ENCODE assay signal across 1 cellular context in the genomic region with DNA sequence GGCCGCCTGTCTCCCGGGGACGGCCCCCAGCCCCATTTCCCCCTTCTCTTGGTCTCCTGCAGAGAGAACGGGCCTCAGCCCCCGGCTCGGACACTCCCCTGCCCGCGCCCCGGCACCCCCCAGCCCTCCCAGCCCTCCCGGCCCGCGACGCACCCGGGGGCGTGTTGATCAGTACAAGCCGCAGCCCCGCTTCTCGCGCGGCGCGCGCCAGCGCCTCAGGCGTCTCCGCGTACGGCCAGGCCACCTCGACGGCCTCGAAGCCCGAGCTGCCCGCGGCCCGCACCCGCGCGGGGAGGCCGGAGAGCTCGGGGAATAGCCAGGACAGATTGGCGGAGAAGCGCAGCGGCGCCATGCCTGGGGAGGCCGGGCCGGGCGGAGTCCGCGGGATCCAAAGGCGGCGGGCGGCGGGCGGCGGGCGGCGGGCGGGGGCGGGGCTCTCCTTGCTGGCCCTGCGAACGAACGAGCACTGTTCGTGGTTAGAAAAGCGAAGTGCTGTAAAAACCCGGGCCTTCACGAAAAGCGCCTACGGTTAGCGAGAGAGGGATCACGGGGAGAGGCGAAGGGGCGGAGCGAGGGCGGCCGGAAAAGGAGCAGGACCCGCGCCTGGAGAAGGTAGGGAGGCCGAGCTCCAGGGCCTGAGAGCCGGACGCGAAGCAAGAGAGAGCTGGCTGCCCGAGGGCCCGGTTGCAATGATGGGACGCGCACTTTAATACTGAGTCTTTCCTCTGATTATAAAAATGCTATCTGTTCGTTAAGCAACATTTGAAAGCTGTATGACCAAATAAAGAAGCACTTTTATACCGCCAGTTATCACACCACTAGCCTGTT.
TF ChIP-seq lines count a peak whose summit lies in the region.

A gene with protein sequence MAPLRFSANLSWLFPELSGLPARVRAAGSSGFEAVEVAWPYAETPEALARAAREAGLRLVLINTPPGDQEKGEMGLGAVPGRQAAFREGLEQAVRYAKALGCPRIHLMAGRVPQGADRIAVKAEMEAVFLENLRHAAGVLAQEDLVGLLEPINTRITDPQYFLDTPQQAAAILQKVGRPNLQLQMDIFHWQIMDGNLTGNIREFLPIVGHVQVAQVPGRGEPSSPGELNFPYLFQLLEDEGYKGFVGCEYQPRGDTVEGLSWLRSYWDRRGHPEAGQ (minus strand): TSS at position 490 of the 828 bp plus-strand sequence. CDS start 138 bp downstream, at position 352.

TF ChIP-seq in GM12878, 131 proteins besides CTCF, POLR2A, EP300 and RAD21 (continued from another document and continues in another):
- TF ChIP-seq, protein P1, sequence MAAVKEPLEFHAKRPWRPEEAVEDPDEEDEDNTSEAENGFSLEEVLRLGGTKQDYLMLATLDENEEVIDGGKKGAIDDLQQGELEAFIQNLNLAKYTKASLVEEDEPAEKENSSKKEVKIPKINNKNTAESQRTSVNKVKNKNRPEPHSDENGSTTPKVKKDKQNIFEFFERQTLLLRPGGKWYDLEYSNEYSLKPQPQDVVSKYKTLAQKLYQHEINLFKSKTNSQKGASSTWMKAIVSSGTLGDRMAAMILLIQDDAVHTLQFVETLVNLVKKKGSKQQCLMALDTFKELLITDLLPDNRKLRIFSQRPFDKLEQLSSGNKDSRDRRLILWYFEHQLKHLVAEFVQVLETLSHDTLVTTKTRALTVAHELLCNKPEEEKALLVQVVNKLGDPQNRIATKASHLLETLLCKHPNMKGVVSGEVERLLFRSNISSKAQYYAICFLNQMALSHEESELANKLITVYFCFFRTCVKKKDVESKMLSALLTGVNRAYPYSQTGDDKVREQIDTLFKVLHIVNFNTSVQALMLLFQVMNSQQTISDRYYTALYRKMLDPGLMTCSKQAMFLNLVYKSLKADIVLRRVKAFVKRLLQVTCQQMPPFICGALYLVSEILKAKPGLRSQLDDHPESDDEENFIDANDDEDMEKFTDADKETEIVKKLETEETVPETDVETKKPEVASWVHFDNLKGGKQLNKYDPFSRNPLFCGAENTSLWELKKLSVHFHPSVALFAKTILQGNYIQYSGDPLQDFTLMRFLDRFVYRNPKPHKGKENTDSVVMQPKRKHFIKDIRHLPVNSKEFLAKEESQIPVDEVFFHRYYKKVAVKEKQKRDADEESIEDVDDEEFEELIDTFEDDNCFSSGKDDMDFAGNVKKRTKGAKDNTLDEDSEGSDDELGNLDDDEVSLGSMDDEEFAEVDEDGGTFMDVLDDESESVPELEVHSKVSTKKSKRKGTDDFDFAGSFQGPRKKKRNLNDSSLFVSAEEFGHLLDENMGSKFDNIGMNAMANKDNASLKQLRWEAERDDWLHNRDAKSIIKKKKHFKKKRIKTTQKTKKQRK (IDR thresholded peaks at IDR 0.05; ENCODE audit: low read depth, low read length) = no peak
- TF ChIP-seq, protein P2, sequence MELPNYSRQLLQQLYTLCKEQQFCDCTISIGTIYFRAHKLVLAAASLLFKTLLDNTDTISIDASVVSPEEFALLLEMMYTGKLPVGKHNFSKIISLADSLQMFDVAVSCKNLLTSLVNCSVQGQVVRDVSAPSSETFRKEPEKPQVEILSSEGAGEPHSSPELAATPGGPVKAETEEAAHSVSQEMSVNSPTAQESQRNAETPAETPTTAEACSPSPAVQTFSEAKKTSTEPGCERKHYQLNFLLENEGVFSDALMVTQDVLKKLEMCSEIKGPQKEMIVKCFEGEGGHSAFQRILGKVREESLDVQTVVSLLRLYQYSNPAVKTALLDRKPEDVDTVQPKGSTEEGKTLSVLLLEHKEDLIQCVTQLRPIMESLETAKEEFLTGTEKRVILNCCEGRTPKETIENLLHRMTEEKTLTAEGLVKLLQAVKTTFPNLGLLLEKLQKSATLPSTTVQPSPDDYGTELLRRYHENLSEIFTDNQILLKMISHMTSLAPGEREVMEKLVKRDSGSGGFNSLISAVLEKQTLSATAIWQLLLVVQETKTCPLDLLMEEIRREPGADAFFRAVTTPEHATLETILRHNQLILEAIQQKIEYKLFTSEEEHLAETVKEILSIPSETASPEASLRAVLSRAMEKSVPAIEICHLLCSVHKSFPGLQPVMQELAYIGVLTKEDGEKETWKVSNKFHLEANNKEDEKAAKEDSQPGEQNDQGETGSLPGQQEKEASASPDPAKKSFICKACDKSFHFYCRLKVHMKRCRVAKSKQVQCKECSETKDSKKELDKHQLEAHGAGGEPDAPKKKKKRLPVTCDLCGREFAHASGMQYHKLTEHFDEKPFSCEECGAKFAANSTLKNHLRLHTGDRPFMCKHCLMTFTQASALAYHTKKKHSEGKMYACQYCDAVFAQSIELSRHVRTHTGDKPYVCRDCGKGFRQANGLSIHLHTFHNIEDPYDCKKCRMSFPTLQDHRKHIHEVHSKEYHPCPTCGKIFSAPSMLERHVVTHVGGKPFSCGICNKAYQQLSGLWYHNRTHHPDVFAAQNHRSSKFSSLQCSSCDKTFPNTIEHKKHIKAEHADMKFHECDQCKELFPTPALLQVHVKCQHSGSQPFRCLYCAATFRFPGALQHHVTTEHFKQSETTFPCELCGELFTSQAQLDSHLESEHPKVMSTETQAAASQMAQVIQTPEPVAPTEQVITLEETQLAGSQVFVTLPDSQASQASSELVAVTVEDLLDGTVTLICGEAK (IDR thresholded peaks at IDR 0.05; ENCODE audit: borderline replicate concordance) = no peak
- TF ChIP-seq STAT3 (IDR thresholded peaks at IDR 0.05; ENCODE audit: low read depth, low read length) (no peak), EGR1 (IDR thresholded peaks at IDR 0.05; ENCODE audit: borderline replicate concordance in 1 of 2, low read depth in 2 of 2, low read length in 2 of 2) (no peak), ZNF207 (IDR thresholded peaks at IDR 0.05; ENCODE audit: borderline replicate concordance) (no peak), ZNF274 (IDR thresholded peaks at IDR 0.05; ENCODE audit: insufficient read depth, insufficient read length) (no peak), CEBPB (IDR thresholded peaks at IDR 0.05; ENCODE audit: borderline replicate concordance in 1 of 2, low read depth in 2 of 2, low read length in 2 of 2) (no peak), CBX3 (IDR thresholded peaks at IDR 0.05; ENCODE audit: borderline replicate concordance, low read depth) (no peak), EED (IDR thresholded peaks at IDR 0.05; ENCODE audit: low read depth) (no peak), TCF12 (IDR thresholded peaks at IDR 0.05; ENCODE audit: low read depth, low read length) (no peak), NFYA (IDR thresholded peaks at IDR 0.05; ENCODE audit: borderline replicate concordance, low read depth, low read length) (no peak), NR2F1 (conservative IDR thresholded peaks at IDR 0.05) (no peak; the same call in none of the 2 replicates), NR2C2 (IDR thresholded peaks at IDR 0.05; ENCODE audit: borderline replicate concordance, control insufficient read depth, insufficient read length, low read depth) (no peak), SUZ12 (IDR thresholded peaks at IDR 0.05; ENCODE audit: unreplicated experiment) (no peak), TCF7 (IDR thresholded peaks at IDR 0.05; ENCODE audit: borderline replicate concordance) (no peak), MTA3 (IDR thresholded peaks at IDR 0.05; ENCODE audit: borderline replicate concordance, low read length) (0 out of 2 replicates have a peak, but pooled peaks have one; percentile 68), RBBP5 (conservative IDR thresholded peaks at IDR 0.05) (no peak), NFXL1 (IDR thresholded peaks at IDR 0.05; ENCODE audit: borderline replicate concordance) (no peak), RCOR1 (conservative IDR thresholded peaks at IDR 0.05; ENCODE audit: low read depth, low read length) (no peak), YBX1 (IDR thresholded peaks at IDR 0.05) (no peak), IRF4 (IDR thresholded peaks at IDR 0.05; ENCODE audit: low read depth, low read length) (no peak), MTA2 (IDR thresholded peaks at IDR 0.05; ENCODE audit: low read depth) (no peak), RUNX3 (IDR thresholded peaks at IDR 0.05; ENCODE audit: low read length) (0 out of 2 replicates have a peak, but pooled peaks have one; percentile 9), SMAD1 (IDR thresholded peaks at IDR 0.05; ENCODE audit: low read depth, partially characterized antibody) (no peak), CHD2 (IDR thresholded peaks at IDR 0.05; ENCODE audit: borderline replicate concordance, low read depth, low read length) (no peak), GATAD2B (conservative IDR thresholded peaks at IDR 0.05; ENCODE audit: low read depth) (no peak), FOXM1 (IDR thresholded peaks at IDR 0.05; ENCODE audit: low read depth, low read length) (no peak), SMARCA5 (IDR thresholded peaks at IDR 0.05) (peak; percentile 14; the same call in 1 of the 2 replicates), IKZF2 (IDR thresholded peaks at IDR 0.05) (0 out of 4 replicates have a peak, but pooled peaks of 1 of the 2 experiments have one; percentile 9), POU2F2 (IDR thresholded peaks at IDR 0.05; ENCODE audit: borderline replicate concordance, low read depth, low read length) (peak; percentile 12; the same call in 1 of the 3 replicates), BRCA1 (IDR thresholded peaks at IDR 0.05; ENCODE audit: low read depth, low read length) (no peak)
- TF ChIP-seq, protein P3, sequence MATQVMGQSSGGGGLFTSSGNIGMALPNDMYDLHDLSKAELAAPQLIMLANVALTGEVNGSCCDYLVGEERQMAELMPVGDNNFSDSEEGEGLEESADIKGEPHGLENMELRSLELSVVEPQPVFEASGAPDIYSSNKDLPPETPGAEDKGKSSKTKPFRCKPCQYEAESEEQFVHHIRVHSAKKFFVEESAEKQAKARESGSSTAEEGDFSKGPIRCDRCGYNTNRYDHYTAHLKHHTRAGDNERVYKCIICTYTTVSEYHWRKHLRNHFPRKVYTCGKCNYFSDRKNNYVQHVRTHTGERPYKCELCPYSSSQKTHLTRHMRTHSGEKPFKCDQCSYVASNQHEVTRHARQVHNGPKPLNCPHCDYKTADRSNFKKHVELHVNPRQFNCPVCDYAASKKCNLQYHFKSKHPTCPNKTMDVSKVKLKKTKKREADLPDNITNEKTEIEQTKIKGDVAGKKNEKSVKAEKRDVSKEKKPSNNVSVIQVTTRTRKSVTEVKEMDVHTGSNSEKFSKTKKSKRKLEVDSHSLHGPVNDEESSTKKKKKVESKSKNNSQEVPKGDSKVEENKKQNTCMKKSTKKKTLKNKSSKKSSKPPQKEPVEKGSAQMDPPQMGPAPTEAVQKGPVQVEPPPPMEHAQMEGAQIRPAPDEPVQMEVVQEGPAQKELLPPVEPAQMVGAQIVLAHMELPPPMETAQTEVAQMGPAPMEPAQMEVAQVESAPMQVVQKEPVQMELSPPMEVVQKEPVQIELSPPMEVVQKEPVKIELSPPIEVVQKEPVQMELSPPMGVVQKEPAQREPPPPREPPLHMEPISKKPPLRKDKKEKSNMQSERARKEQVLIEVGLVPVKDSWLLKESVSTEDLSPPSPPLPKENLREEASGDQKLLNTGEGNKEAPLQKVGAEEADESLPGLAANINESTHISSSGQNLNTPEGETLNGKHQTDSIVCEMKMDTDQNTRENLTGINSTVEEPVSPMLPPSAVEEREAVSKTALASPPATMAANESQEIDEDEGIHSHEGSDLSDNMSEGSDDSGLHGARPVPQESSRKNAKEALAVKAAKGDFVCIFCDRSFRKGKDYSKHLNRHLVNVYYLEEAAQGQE (IDR thresholded peaks at IDR 0.05; ENCODE audit: low read depth, low read length) = 0 out of 2 replicates have a peak, but pooled peaks have one; percentile 8
- TF ChIP-seq, protein P4, sequence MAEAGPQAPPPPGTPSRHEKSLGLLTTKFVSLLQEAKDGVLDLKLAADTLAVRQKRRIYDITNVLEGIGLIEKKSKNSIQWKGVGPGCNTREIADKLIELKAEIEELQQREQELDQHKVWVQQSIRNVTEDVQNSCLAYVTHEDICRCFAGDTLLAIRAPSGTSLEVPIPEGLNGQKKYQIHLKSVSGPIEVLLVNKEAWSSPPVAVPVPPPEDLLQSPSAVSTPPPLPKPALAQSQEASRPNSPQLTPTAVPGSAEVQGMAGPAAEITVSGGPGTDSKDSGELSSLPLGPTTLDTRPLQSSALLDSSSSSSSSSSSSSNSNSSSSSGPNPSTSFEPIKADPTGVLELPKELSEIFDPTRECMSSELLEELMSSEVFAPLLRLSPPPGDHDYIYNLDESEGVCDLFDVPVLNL (IDR thresholded peaks at IDR 0.05; ENCODE audit: low read depth, low read length) = no peak
- TF ChIP-seq, protein P5, sequence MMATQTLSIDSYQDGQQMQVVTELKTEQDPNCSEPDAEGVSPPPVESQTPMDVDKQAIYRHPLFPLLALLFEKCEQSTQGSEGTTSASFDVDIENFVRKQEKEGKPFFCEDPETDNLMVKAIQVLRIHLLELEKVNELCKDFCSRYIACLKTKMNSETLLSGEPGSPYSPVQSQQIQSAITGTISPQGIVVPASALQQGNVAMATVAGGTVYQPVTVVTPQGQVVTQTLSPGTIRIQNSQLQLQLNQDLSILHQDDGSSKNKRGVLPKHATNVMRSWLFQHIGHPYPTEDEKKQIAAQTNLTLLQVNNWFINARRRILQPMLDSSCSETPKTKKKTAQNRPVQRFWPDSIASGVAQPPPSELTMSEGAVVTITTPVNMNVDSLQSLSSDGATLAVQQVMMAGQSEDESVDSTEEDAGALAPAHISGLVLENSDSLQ (IDR thresholded peaks at IDR 0.05) = no peak
- TF ChIP-seq, protein P6, sequence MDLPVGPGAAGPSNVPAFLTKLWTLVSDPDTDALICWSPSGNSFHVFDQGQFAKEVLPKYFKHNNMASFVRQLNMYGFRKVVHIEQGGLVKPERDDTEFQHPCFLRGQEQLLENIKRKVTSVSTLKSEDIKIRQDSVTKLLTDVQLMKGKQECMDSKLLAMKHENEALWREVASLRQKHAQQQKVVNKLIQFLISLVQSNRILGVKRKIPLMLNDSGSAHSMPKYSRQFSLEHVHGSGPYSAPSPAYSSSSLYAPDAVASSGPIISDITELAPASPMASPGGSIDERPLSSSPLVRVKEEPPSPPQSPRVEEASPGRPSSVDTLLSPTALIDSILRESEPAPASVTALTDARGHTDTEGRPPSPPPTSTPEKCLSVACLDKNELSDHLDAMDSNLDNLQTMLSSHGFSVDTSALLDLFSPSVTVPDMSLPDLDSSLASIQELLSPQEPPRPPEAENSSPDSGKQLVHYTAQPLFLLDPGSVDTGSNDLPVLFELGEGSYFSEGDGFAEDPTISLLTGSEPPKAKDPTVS (IDR thresholded peaks at IDR 0.05; ENCODE audit: low read depth, low read length) = no peak
- TF ChIP-seq, protein P7, sequence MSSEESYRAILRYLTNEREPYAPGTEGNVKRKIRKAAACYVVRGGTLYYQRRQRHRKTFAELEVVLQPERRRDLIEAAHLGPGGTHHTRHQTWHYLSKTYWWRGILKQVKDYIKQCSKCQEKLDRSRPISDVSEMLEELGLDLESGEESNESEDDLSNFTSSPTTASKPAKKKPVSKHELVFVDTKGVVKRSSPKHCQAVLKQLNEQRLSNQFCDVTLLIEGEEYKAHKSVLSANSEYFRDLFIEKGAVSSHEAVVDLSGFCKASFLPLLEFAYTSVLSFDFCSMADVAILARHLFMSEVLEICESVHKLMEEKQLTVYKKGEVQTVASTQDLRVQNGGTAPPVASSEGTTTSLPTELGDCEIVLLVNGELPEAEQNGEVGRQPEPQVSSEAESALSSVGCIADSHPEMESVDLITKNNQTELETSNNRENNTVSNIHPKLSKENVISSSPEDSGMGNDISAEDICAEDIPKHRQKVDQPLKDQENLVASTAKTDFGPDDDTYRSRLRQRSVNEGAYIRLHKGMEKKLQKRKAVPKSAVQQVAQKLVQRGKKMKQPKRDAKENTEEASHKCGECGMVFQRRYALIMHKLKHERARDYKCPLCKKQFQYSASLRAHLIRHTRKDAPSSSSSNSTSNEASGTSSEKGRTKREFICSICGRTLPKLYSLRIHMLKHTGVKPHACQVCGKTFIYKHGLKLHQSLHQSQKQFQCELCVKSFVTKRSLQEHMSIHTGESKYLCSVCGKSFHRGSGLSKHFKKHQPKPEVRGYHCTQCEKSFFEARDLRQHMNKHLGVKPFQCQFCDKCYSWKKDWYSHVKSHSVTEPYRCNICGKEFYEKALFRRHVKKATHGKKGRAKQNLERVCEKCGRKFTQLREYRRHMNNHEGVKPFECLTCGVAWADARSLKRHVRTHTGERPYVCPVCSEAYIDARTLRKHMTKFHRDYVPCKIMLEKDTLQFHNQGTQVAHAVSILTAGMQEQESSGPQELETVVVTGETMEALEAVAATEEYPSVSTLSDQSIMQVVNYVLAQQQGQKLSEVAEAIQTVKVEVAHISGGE (CRISPR knock-in tag; IDR thresholded peaks at IDR 0.05) = no peak
